17 cellular contexts compared by ENCODE assay signal in genomic region chr10:66322261-66322660, GRCh38.
A peak's percentile ranks its signal among the peaks of the same experiment; 100 is the strongest.
DNase-seq lines count a peak whose midpoint lies in the region; ATAC-seq, FAIRE-seq and TF ChIP-seq lines count a peak whose summit lies in the region.
"Had no signal": no experiment of that assay in that cellular context is flagged by ENCODE, and none has a peak within 500 bp of the region (broad histone marks: within the 10 kb centered on the region; RNA-seq: fewer than 3 reads in every experiment).

No MANE protein-coding gene starts in this region.

- POLR2A ChIA-PET in T-cell (lab: Charles Lee), result no interaction called here

- no peak for FAIRE-seq in HTR-8/SVneo (lab: Jason Lieb, UNC)
- FAIRE-seq: pancreas had no signal

- no peak overlapping the region for H3K4me3 Mint-ChIP-seq in T-cell
- H3K4me3 Mint-ChIP-seq: dendritic cell treated with granulocyte-macrophage colony-stimulating factor and Interleukin-4, amounts not matched to agents 40 ng/mL and 50 ng/mL, for 4 days; memory B cell had no signal

- ATAC-seq in T-cell (replicated peaks in 1 of 4), result no peak

- in situ Hi-C loops in T47D (cut with HindIII; ENCODE audit: low pct_unique_long_range_greater_than_20kb, low sequenced_read_pairs), result no loop called here

- no peaks in the 10 kb centered on the region for H3K36me3 ChIP-seq in right atrium auricular region
- no peaks in the 10 kb centered on the region for H3K36me3 ChIP-seq in neuron (ENCODE audit: insufficient read depth, low read length)
- no peaks in the 10 kb centered on the region for H3K36me3 ChIP-seq in tibial nerve
- H3K36me3 ChIP-seq: pancreas had no signal

- CTCF ChIA-PET in T-cell (lab: Charles Lee), result no interaction called here

- H3K27me3 Mint-ChIP-seq in T-cell, result no peaks in the 10 kb centered on the region
- H3K27me3 Mint-ChIP-seq: dendritic cell treated with granulocyte-macrophage colony-stimulating factor and Interleukin-4, amounts not matched to agents 40 ng/mL and 50 ng/mL, for 4 days; memory B cell had no signal

- H3K9me3 ChIP-seq in right atrium auricular region, result no peaks in the 10 kb centered on the region
- no peaks in the 10 kb centered on the region for H3K9me3 ChIP-seq in neuron (ENCODE audit: low read length)
- no peaks in the 10 kb centered on the region for H3K9me3 ChIP-seq in tibial nerve
- H3K9me3 ChIP-seq: pancreas had no signal

- no peaks in the 10 kb centered on the region for H3K36me3 Mint-ChIP-seq in T-cell
- H3K36me3 Mint-ChIP-seq: memory B cell had no signal

- H3K4me3 ChIP-seq in right atrium auricular region (no peak overlapping the region), neuron (ENCODE audit: low read length) (no peak overlapping the region), tibial nerve (no peak overlapping the region)
- H3K4me3 ChIP-seq: pancreas, PC-9 had no signal

- no peak for TF ChIP-seq POLR2A in tibial nerve (IDR thresholded peaks at IDR 0.05)

- no peak for TF ChIP-seq CTCF in right atrium auricular region (IDR thresholded peaks at IDR 0.05)
- TF ChIP-seq CTCF in tibial nerve (IDR thresholded peaks at IDR 0.05), result no peak

- peaks cover 0 to 13% of the 10 kb centered on the region in 2 donors for H3K4me1 ChIP-seq in right atrium auricular region
- H3K4me1 ChIP-seq in neuron (ENCODE audit: insufficient read depth, low read length), result peaks cover 9% of the 10 kb centered on the region
- H3K4me1 ChIP-seq in tibial nerve, result peaks cover 0 to 5% (median 0%) of the 10 kb centered on the region in 4 donors
- H3K4me1 ChIP-seq: pancreas had no signal

- H3K27me3 ChIP-seq in right atrium auricular region, result no peaks in the 10 kb centered on the region
- H3K27me3 ChIP-seq in neuron (ENCODE audit: insufficient read depth, low read length), result no peaks in the 10 kb centered on the region
- H3K27me3 ChIP-seq in tibial nerve, result no peaks in the 10 kb centered on the region
- H3K27me3 ChIP-seq: pancreas had no signal

- H3K9me3 Mint-ChIP-seq in T-cell, result peaks cover 0 to 11% (median 5%) of the 10 kb centered on the region in 3 donors
- H3K9me3 Mint-ChIP-seq: memory B cell had no signal

- no peak for TF ChIP-seq EP300 in tibial nerve (IDR thresholded peaks at IDR 0.05)

- H3K27ac ChIP-seq in right atrium auricular region, result peak overlapping the region; percentile 3 to 51
- peak overlapping the region in 1 of 4 donors; percentile 48 for H3K27ac ChIP-seq in tibial nerve
- H3K27ac ChIP-seq: PC-9 had no signal

- H3K4me1 Mint-ChIP-seq in T-cell, result no peaks in the 10 kb centered on the region
- H3K4me1 Mint-ChIP-seq: memory B cell had no signal

- WGBS in tibial nerve, 2 donors, result 10 to 16% methylated on average over 1 of the region's 1 CpG

- DNase-seq in HTR-8/SVneo (ENCODE audit: insufficient read length, low spot score), result peak; percentile 24
- DNase-seq in T47D (ENCODE audit: low read depth in 1 of 2, low spot score in 1 of 2), result peak; percentile 31 to 82
- no peak for DNase-seq in right atrium auricular region (ENCODE audit: low spot score)
- no peak for DNase-seq in tibial nerve (ENCODE audit: low spot score in 2 of 2)
- no peak for DNase-seq in HPDE6-E6E7 (ENCODE audit: extremely low spot score)
- no peak for DNase-seq in cerebellar nuclear complex (lab: John Stamatoyannopoulos, UW)
- DNase-seq in T-cell, result no peak
- DNase-seq: activated CD4-positive, CD25-positive, alpha-beta regulatory T cell treated with anti-CD3 and anti-CD28 coated beads, Interleukin-2, amount 50 U/mL, for 72 hours; DMS153; NCI-H1105; NCI-H510A treated with DMSO at 0.1 percent for 48 hours; stimulated activated CD4-positive, alpha-beta T cell treated with anti-CD3 and anti-CD28 coated beads, Interleukin-15, amount 100 ng/mL, for 24 hours had no signal

- peak overlapping the region; percentile 14 for H2AFZ ChIP-seq in neuron (ENCODE audit: low read depth, low read length)
- H2AFZ ChIP-seq: PC-9 had no signal

- no peak overlapping the region for H3K27ac Mint-ChIP-seq in T-cell
- H3K27ac Mint-ChIP-seq: dendritic cell treated with granulocyte-macrophage colony-stimulating factor and Interleukin-4, amounts not matched to agents 40 ng/mL and 50 ng/mL, for 4 days; memory B cell had no signal

Comparison
In these comparisons a context has a peak if more than half of its experiments do, and no peak if none do; other contexts are left out.
1. DNase-seq: peak in HTR-8/SVneo (single experiment) and T47D (2 of 2); none in right atrium auricular region (single experiment), tibial nerve (0 of 2), HPDE6-E6E7 (single experiment), cerebellar nuclear complex (0 of 2) and T-cell (0 of 34).